ENCODE assay signal across 10 cellular contexts in genomic region chrX:68719904-68720614, GRCh38.
DNase-seq lines count a peak whose midpoint lies in the region; ATAC-seq and TF ChIP-seq lines count a peak whose summit lies in the region.
"Had no signal": no experiment of that assay in that cellular context is flagged by ENCODE, and none has a peak within 500 bp of the region (broad histone marks: within the 10 kb centered on the region; RNA-seq: fewer than 3 reads in every experiment).

No MANE protein-coding gene starts in this region.

- POLR2A ChIA-PET in activated CD4-positive, alpha-beta T cell treated with anti-CD3 and anti-CD28 coated beads, Interleukin-2, amount 10 ng/mL, durations not matched to agents 7 days and 5 days (lab: Charles Lee), result no interaction called here

- no peak for TF ChIP-seq EP300 in sigmoid colon (IDR thresholded peaks at IDR 0.05)

- peaks cover 5% of the 10 kb centered on the region; the same call in 1 of the 2 replicates for H3K27me3 Mint-ChIP-seq in H9 (ENCODE audit: low read depth)
- H3K27me3 Mint-ChIP-seq in activated CD4-positive, alpha-beta T cell treated with anti-CD3 and anti-CD28 coated beads, Interleukin-2, amount 10 ng/mL, durations not matched to agents 7 days and 5 days, result no peaks in the 10 kb centered on the region

- H2BK20ac ChIP-seq in H9 (ENCODE audit: low read depth, low read length, poor library complexity, severe bottlenecking), result no peak overlapping the region

- no peak overlapping the region for H3K14ac ChIP-seq in H9 (ENCODE audit: insufficient read depth, low read length)

- H3K9ac ChIP-seq in H9 (ENCODE audit: extremely low read depth, insufficient read length, low read length), result no peak overlapping the region

- no peaks in the 10 kb centered on the region for H3K4me1 ChIP-seq in H9 (ENCODE audit: insufficient read depth, low read length)
- no peaks in the 10 kb centered on the region for H3K4me1 ChIP-seq in sigmoid colon
- H3K4me1 ChIP-seq: body of pancreas, SJSA1 had no signal

- H4K91ac ChIP-seq in H9 (ENCODE audit: insufficient read length, low read depth, low read length), result no peak overlapping the region

- H3K79me1 ChIP-seq in H9 (ENCODE audit: insufficient read depth, low read depth, low read length, poor library complexity, severe bottlenecking), result no peaks in the 10 kb centered on the region

- H3K27me3 ChIP-seq in H9 (ENCODE audit: insufficient read depth, low read length), result no peaks in the 10 kb centered on the region
- no peaks in the 10 kb centered on the region for H3K27me3 ChIP-seq in sigmoid colon
- H3K27me3 ChIP-seq: body of pancreas, SJSA1 had no signal

- no peak overlapping the region for H3K18ac ChIP-seq in H9 (ENCODE audit: insufficient read length, low read depth, low read length)

- H3K9me3 Mint-ChIP-seq in H9, result peaks cover 63 to 74% of the 10 kb centered on the region in 2 experiments
- no peaks in the 10 kb centered on the region for H3K9me3 Mint-ChIP-seq in activated CD4-positive, alpha-beta T cell treated with anti-CD3 and anti-CD28 coated beads, Interleukin-2, amount 10 ng/mL, durations not matched to agents 7 days and 5 days

- no peak for TF ChIP-seq POLR2A in sigmoid colon (IDR thresholded peaks at IDR 0.05)

- no peak overlapping the region for H2AFZ ChIP-seq in H9 (ENCODE audit: low read length)

- H3K23me2 ChIP-seq in H9 (ENCODE audit: insufficient read length, low read depth, low read length, poor library complexity, severe bottlenecking), result no peaks in the 10 kb centered on the region

- H3K4me2 ChIP-seq in H9 (ENCODE audit: insufficient read depth, insufficient read length, low read length), result no peak overlapping the region

- peak overlapping the region in 1 of 3 experiments; percentile 34; a peak in 2 of 7 replicates for H3K27ac Mint-ChIP-seq in H9
- H3K27ac Mint-ChIP-seq in activated CD4-positive, alpha-beta T cell treated with anti-CD3 and anti-CD28 coated beads, Interleukin-2, amount 10 ng/mL, durations not matched to agents 7 days and 5 days, result no peak overlapping the region

- H3K4me1 Mint-ChIP-seq in H9, result peaks cover 5 to 6% of the 10 kb centered on the region in 2 experiments; a peak in 1 of 4 replicates
- H3K4me1 Mint-ChIP-seq in activated CD4-positive, alpha-beta T cell treated with anti-CD3 and anti-CD28 coated beads, Interleukin-2, amount 10 ng/mL, durations not matched to agents 7 days and 5 days, result no peaks in the 10 kb centered on the region

- no peak overlapping the region for H2BK120ac ChIP-seq in H9 (ENCODE audit: low read depth, low read length, poor library complexity, severe bottlenecking)

- H3K4ac ChIP-seq in H9 (ENCODE audit: low read depth, low read length), result no peak overlapping the region

- no peak overlapping the region for H4K8ac ChIP-seq in H9 (replicated peaks; ENCODE audit: insufficient read length, low read depth, low read length)

- H3K4me3 Mint-ChIP-seq in H9, result no peak overlapping the region; a peak in 1 of 5 replicates
- H3K4me3 Mint-ChIP-seq in activated CD4-positive, alpha-beta T cell treated with anti-CD3 and anti-CD28 coated beads, Interleukin-2, amount 10 ng/mL, durations not matched to agents 7 days and 5 days, result no peak overlapping the region

- TF ChIP-seq CTCF in H9 (conservative IDR thresholded peaks at IDR 0.05), result peak; percentile 46; the same call in 2 of the 3 replicates
- peak; percentile 21 for TF ChIP-seq CTCF in fibroblast of villous mesenchyme (IDR thresholded peaks at IDR 0.05; ENCODE audit: insufficient read depth, low read depth, low read length)
- TF ChIP-seq CTCF in sigmoid colon (IDR thresholded peaks at IDR 0.05), result no peak

- H3K4me3 ChIP-seq in fibroblast of villous mesenchyme (ENCODE audit: low read depth, low read length), result no peak overlapping the region
- no peak overlapping the region for H3K4me3 ChIP-seq in sigmoid colon
- H3K4me3 ChIP-seq: body of pancreas, SJSA1 had no signal

- no peak overlapping the region for H2AK5ac ChIP-seq in H9 (ENCODE audit: insufficient read length, low read length)

- H3K23ac ChIP-seq in H9 (ENCODE audit: insufficient read length, low read depth, low read length), result no peak overlapping the region

- DNase-seq in H9 (no peak), RKO (ENCODE audit: low spot score) (peak; percentile 12), fibroblast of villous mesenchyme (ENCODE audit: low read depth) (peak; percentile 1), sigmoid colon (peak; percentile 48), D341Med (ENCODE audit: low spot score) (no peak)
- DNase-seq in activated CD4-positive, alpha-beta T cell treated with anti-CD3 and anti-CD28 coated beads, Interleukin-2, amount 10 ng/mL, durations not matched to agents 7 days and 5 days, result no peak
- DNase-seq: NCI-H146 had no signal

- H2BK5ac ChIP-seq in H9 (ENCODE audit: insufficient read length, low read length), result no peak overlapping the region

- H3K36me3 ChIP-seq in sigmoid colon, result no peaks in the 10 kb centered on the region
- H3K36me3 ChIP-seq: SJSA1 had no signal

- H3K9me3 ChIP-seq in H9 (ENCODE audit: control insufficient read depth, low read depth, low read length) (peaks cover 45% of the 10 kb centered on the region), sigmoid colon (no peaks in the 10 kb centered on the region)
- H3K9me3 ChIP-seq: body of pancreas, SJSA1 had no signal

- H3K79me2 ChIP-seq in H9 (ENCODE audit: insufficient read depth, low read length), result no peaks in the 10 kb centered on the region

- H4K20me1 ChIP-seq in H9 (ENCODE audit: control insufficient read depth, insufficient read depth, insufficient read length), result no peaks in the 10 kb centered on the region

- intact Hi-C loops in sigmoid colon (cut with DNase I), result no loop called here

- H3K27ac ChIP-seq in H9 (ENCODE audit: insufficient read length, low read depth, low read length), result no peak overlapping the region
- H3K27ac ChIP-seq in sigmoid colon, result no peak overlapping the region
- H3K27ac ChIP-seq: body of pancreas, SJSA1 had no signal

- no peak overlapping the region for H2BK15ac ChIP-seq in H9 (ENCODE audit: low read depth, low read length)

- CTCF ChIA-PET in activated CD4-positive, alpha-beta T cell treated with anti-CD3 and anti-CD28 coated beads, Interleukin-2, amount 10 ng/mL, durations not matched to agents 7 days and 5 days (lab: Charles Lee), result interaction anchor here (0.6 kb wide), 1 partner anchor 1253 kb away, joined by 3 read pairs; no protein-coding TSS in a partner anchor

- H3K56ac ChIP-seq in H9 (ENCODE audit: insufficient read length, low read depth, low read length), result no peak overlapping the region

- H3K36me3 Mint-ChIP-seq in H9 (ENCODE audit: insufficient read depth in 1 of 3, low read depth in 3 of 3), result peaks cover 9 to 17% (median 9%) of the 10 kb centered on the region in 3 experiments; a peak in 5 of 7 replicates
- H3K36me3 Mint-ChIP-seq in activated CD4-positive, alpha-beta T cell treated with anti-CD3 and anti-CD28 coated beads, Interleukin-2, amount 10 ng/mL, durations not matched to agents 7 days and 5 days (ENCODE audit: low read depth), result no peaks in the 10 kb centered on the region

- no peak overlapping the region for H3T11ph ChIP-seq in H9 (ENCODE audit: low read length)

- ATAC-seq in HG03139 (IDR thresholded peaks at IDR 0.05; ENCODE audit: unreplicated experiment), result no peak
- ATAC-seq: body of pancreas had no signal

- no CpG with 5 or more reads among the region's 11 CpGs for WGBS in H9 (ENCODE audit: extremely low coverage, insufficient read length, low lambda C conversion rate)
- 93 to 94% methylated on average over 11 of the region's 11 CpGs for WGBS in sigmoid colon, 2 donors

- H4K5ac ChIP-seq in H9 (ENCODE audit: insufficient read length, low read depth, low read length), result no peak overlapping the region

- no peak overlapping the region for H2BK12ac ChIP-seq in H9 (ENCODE audit: insufficient read length, low read depth, low read length)

Comparison
In these comparisons a context has a peak if more than half of its experiments do, and no peak if none do; other contexts are left out.
1. DNase-seq: peak in RKO (single experiment), fibroblast of villous mesenchyme (single experiment) and sigmoid colon (single experiment); none in H9 (single experiment), D341Med (single experiment) and activated CD4-positive, alpha-beta T cell treated with anti-CD3 and anti-CD28 coated beads, Interleukin-2, amount 10 ng/mL, durations not matched to agents 7 days and 5 days (single experiment).
2. CTCF ChIP-seq: peak in H9 (single experiment) and fibroblast of villous mesenchyme (single experiment); none in sigmoid colon (0 of 4).